1 cellular context compared by ENCODE assay signal in the genomic region with DNA sequence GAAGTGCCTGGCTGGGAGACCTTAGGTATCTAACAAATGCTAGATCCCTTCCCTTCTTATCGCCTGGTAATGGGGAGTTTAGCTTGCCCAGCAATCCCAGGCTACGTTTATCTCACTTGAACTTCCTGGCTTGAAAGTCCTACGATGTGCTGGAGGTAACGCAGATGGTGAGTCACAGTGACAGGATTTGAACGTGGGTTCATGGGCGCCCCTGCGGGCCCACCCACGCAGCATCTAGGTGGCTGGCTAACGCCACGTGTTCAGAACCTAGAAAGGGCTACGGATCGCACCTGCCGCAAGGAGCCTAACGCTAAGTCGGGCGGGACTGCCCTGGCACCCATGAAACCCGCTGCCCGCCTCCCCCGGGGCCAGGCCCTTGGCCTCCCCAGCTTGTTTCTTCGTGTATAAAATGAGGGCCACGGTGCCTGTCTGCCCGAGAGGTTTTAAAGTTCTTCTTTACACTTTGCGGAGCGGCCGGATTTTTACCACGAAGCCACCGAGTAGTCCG.
TF ChIP-seq lines count a peak whose summit lies in the region.

No MANE protein-coding gene starts in this region.

TF ChIP-seq in K562, 482 proteins besides CTCF, POLR2A, EP300 and RAD21 (continued from another document and continues in another):
- 0 out of 2 replicates have a peak, but pooled peaks have one; percentile 10 for TF ChIP-seq BHLHE40 (IDR thresholded peaks at IDR 0.05; ENCODE audit: low read length)
- 0 out of 2 replicates have a peak, but pooled peaks have one; percentile 12 for TF ChIP-seq ZNF217 (CRISPR knock-in tag; IDR thresholded peaks at IDR 0.05)
- TF ChIP-seq COPS2 (conservative IDR thresholded peaks at IDR 0.05) = no peak
- TF ChIP-seq RBBP5 (IDR thresholded peaks at IDR 0.05; ENCODE audit: borderline replicate concordance, insufficient read depth, low read length, poor library complexity, severe bottlenecking) = no peak
- peak; percentile 94 for TF ChIP-seq FOSL1 (tag; conservative IDR thresholded peaks at IDR 0.05)
- TF ChIP-seq TCF3 (CRISPR knock-in tag; IDR thresholded peaks at IDR 0.05) = peak; percentile 28; the same call in 1 of the 2 replicates
- TF ChIP-seq MCM5 (IDR thresholded peaks at IDR 0.05; ENCODE audit: low read depth) = no peak
- TF ChIP-seq SRSF1 (IDR thresholded peaks at IDR 0.05; ENCODE audit: low read depth, low read length) = no peak
- TF ChIP-seq NRF1 (conservative IDR thresholded peaks at IDR 0.05 in 1 of 2, IDR thresholded peaks at IDR 0.05 in 1 of 2) = peak; percentile 55 to 64
- no peak for TF ChIP-seq ZNF274 (IDR thresholded peaks at IDR 0.05; ENCODE audit: borderline replicate concordance, low read depth, low read length)
- TF ChIP-seq ZNF740 (CRISPR knock-in tag; IDR thresholded peaks at IDR 0.05) = peak; percentile 16; the same call in 1 of the 2 replicates
- TF ChIP-seq ZNF740 (tag; IDR thresholded peaks at IDR 0.05) = no peak
- no peak for TF ChIP-seq MEIS2 (IDR thresholded peaks at IDR 0.05; ENCODE audit: partially characterized antibody)
- TF ChIP-seq ATF1 (CRISPR knock-in tag; IDR thresholded peaks at IDR 0.05) = no peak
- peak; percentile 82 for TF ChIP-seq ATF1 (tag; IDR thresholded peaks at IDR 0.05)
- no peak for TF ChIP-seq ATF7 (IDR thresholded peaks at IDR 0.05)
- TF ChIP-seq, protein P1, sequence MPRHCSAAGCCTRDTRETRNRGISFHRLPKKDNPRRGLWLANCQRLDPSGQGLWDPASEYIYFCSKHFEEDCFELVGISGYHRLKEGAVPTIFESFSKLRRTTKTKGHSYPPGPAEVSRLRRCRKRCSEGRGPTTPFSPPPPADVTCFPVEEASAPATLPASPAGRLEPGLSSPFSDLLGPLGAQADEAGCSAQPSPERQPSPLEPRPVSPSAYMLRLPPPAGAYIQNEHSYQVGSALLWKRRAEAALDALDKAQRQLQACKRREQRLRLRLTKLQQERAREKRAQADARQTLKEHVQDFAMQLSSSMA (CRISPR knock-in tag; IDR thresholded peaks at IDR 0.05) = 0 out of 2 replicates have a peak, but pooled peaks have one; percentile 34
- TF ChIP-seq SUPT5H (IDR thresholded peaks at IDR 0.05) = peak; percentile 67
- no peak for TF ChIP-seq IRF9 (tag; IDR thresholded peaks at IDR 0.05)
- TF ChIP-seq ARID1B (IDR thresholded peaks at IDR 0.05) = peak; percentile 84
- no peak for TF ChIP-seq ZFP36 (IDR thresholded peaks at IDR 0.05; ENCODE audit: low read depth, low read length, partially characterized antibody)
- TF ChIP-seq HDAC8 (tag; IDR thresholded peaks at IDR 0.05) = 0 out of 2 replicates have a peak, but pooled peaks have one; percentile 72
- TF ChIP-seq MAX (CRISPR knock-in tag; IDR thresholded peaks at IDR 0.05) = peak; percentile 93
- no peak for TF ChIP-seq ZFP30 (CRISPR knock-in tag; IDR thresholded peaks at IDR 0.05; ENCODE audit: borderline replicate concordance)
- TF ChIP-seq, protein P2, sequence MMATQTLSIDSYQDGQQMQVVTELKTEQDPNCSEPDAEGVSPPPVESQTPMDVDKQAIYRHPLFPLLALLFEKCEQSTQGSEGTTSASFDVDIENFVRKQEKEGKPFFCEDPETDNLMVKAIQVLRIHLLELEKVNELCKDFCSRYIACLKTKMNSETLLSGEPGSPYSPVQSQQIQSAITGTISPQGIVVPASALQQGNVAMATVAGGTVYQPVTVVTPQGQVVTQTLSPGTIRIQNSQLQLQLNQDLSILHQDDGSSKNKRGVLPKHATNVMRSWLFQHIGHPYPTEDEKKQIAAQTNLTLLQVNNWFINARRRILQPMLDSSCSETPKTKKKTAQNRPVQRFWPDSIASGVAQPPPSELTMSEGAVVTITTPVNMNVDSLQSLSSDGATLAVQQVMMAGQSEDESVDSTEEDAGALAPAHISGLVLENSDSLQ (IDR thresholded peaks at IDR 0.05) = no peak
- TF ChIP-seq, protein P3, sequence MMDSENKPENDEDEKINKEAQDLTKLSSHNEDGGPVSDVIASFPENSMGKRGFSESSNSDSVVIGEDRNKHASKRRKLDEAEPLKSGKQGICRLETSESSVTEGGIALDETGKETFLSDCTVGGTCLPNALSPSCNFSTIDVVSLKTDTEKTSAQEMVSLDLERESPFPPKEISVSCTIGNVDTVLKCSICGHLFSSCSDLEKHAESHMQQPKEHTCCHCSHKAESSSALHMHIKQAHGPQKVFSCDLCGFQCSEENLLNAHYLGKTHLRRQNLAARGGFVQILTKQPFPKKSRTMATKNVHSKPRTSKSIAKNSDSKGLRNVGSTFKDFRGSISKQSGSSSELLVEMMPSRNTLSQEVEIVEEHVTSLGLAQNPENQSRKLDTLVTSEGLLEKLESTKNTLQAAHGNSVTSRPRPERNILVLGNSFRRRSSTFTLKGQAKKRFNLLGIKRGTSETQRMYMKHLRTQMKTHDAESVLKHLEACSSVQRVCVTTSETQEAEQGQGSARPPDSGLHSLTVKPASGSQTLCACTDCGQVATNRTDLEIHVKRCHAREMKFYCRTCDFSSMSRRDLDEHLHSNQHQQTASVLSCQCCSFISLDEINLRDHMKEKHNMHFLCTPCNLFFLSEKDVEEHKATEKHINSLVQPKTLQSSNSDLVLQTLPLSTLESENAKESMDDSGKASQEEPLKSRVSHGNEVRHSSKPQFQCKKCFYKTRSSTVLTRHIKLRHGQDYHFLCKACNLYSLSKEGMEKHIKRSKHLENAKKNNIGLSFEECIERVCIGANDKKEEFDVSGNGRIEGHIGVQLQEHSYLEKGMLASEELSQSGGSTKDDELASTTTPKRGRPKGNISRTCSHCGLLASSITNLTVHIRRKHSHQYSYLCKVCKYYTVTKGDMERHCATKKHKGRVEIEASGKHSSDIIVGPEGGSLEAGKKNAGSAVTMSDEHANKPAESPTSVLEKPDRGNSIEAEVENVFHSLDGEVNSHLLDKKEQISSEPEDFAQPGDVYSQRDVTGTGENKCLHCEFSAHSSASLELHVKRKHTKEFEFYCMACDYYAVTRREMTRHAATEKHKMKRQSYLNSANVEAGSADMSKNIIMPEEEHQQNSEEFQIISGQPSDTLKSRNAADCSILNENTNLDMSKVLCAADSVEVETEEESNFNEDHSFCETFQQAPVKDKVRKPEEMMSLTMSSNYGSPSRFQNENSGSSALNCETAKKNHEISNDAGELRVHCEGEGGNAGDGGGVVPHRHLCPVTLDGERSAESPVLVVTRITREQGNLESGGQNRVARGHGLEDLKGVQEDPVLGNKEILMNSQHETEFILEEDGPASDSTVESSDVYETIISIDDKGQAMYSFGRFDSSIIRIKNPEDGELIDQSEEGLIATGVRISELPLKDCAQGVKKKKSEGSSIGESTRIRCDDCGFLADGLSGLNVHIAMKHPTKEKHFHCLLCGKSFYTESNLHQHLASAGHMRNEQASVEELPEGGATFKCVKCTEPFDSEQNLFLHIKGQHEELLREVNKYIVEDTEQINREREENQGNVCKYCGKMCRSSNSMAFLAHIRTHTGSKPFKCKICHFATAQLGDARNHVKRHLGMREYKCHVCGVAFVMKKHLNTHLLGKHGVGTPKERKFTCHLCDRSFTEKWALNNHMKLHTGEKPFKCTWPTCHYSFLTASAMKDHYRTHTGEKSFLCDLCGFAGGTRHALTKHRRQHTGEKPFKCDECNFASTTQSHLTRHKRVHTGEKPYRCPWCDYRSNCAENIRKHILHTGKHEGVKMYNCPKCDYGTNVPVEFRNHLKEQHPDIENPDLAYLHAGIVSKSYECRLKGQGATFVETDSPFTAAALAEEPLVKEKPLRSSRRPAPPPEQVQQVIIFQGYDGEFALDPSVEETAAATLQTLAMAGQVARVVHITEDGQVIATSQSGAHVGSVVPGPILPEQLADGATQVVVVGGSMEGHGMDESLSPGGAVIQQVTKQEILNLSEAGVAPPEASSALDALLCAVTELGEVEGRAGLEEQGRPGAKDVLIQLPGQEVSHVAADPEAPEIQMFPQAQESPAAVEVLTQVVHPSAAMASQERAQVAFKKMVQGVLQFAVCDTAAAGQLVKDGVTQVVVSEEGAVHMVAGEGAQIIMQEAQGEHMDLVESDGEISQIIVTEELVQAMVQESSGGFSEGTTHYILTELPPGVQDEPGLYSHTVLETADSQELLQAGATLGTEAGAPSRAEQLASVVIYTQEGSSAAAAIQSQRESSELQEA (IDR thresholded peaks at IDR 0.05; ENCODE audit: low read depth) = no peak
- peak; percentile 43; the same call in 1 of the 2 replicates for TF ChIP-seq JUN (IDR thresholded peaks at IDR 0.05; ENCODE audit: borderline replicate concordance, low read depth, low read length)
- peak; percentile 88; the same call in 1 of the 2 replicates for TF ChIP-seq JUN (CRISPR knock-in tag; IDR thresholded peaks at IDR 0.05; ENCODE audit: borderline replicate concordance)
- TF ChIP-seq, protein P4, sequence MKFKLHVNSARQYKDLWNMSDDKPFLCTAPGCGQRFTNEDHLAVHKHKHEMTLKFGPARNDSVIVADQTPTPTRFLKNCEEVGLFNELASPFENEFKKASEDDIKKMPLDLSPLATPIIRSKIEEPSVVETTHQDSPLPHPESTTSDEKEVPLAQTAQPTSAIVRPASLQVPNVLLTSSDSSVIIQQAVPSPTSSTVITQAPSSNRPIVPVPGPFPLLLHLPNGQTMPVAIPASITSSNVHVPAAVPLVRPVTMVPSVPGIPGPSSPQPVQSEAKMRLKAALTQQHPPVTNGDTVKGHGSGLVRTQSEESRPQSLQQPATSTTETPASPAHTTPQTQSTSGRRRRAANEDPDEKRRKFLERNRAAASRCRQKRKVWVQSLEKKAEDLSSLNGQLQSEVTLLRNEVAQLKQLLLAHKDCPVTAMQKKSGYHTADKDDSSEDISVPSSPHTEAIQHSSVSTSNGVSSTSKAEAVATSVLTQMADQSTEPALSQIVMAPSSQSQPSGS (CRISPR knock-in tag; IDR thresholded peaks at IDR 0.05) = no peak
- peak; percentile 10; the same call in 1 of the 2 replicates for TF ChIP-seq NCOR1 (IDR thresholded peaks at IDR 0.05)
- TF ChIP-seq ZNF518B (CRISPR knock-in tag; IDR thresholded peaks at IDR 0.05) = no peak
- TF ChIP-seq, protein P5, sequence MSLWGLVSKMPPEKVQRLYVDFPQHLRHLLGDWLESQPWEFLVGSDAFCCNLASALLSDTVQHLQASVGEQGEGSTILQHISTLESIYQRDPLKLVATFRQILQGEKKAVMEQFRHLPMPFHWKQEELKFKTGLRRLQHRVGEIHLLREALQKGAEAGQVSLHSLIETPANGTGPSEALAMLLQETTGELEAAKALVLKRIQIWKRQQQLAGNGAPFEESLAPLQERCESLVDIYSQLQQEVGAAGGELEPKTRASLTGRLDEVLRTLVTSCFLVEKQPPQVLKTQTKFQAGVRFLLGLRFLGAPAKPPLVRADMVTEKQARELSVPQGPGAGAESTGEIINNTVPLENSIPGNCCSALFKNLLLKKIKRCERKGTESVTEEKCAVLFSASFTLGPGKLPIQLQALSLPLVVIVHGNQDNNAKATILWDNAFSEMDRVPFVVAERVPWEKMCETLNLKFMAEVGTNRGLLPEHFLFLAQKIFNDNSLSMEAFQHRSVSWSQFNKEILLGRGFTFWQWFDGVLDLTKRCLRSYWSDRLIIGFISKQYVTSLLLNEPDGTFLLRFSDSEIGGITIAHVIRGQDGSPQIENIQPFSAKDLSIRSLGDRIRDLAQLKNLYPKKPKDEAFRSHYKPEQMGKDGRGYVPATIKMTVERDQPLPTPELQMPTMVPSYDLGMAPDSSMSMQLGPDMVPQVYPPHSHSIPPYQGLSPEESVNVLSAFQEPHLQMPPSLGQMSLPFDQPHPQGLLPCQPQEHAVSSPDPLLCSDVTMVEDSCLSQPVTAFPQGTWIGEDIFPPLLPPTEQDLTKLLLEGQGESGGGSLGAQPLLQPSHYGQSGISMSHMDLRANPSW (CRISPR knock-in tag; IDR thresholded peaks at IDR 0.05) = no peak
- no peak for TF ChIP-seq CGGBP1 (CRISPR knock-in tag; IDR thresholded peaks at IDR 0.05)
- peak in 1 of 2 experiments; percentile 66; a peak in 1 of 4 replicates for TF ChIP-seq HDAC1 (IDR thresholded peaks at IDR 0.05)
- no peak for TF ChIP-seq FOXK2 (conservative IDR thresholded peaks at IDR 0.05 in 1 of 2, IDR thresholded peaks at IDR 0.05 in 1 of 2; ENCODE audit: low read depth in 2 of 2)
- peak; percentile 77 for TF ChIP-seq CBFA2T3 (IDR thresholded peaks at IDR 0.05)
- no peak for TF ChIP-seq ZBTB8A (IDR thresholded peaks at IDR 0.05; ENCODE audit: partially characterized antibody)
- no peak for TF ChIP-seq CBX1 (IDR thresholded peaks at IDR 0.05; ENCODE audit: low read depth)
- TF ChIP-seq ZNF133 (CRISPR knock-in tag; IDR thresholded peaks at IDR 0.05) = no peak
- no peak for TF ChIP-seq ZNF354B (CRISPR knock-in tag; IDR thresholded peaks at IDR 0.05)
